Comparison of ENCODE assay signal across 1 cellular context in the genomic region with DNA sequence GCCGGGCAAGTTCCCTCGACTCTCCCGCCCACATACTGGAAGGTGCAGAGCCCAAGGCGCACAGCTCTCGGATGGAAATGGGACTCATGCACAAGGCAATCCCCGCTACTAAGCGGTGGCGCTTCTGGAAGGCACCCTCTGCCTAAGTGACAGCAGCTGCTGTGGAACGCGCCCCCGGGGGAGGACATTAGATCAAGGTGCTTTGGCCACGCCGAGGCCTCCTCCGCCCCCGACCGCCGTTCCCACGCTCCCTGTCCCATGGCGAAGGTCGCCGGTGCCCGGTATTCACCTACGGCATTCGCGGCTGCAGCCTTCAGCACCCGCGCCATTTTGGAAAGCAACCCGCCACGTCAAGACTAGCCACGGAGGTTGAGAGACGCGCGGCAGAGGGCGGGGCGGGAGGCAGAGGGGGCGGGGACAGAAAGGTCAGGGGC.
A peak's percentile ranks its signal among the peaks of the same experiment; 100 is the strongest.
TF ChIP-seq lines count a peak whose summit lies in the region.

A gene (minus strand): TSS at position 339 of the 434 bp plus-strand sequence. CDS start 10 bp downstream, at position 329.

TF ChIP-seq in IMR-90, 13 proteins besides CTCF, POLR2A, EP300 and RAD21:
- TF ChIP-seq, protein P1, sequence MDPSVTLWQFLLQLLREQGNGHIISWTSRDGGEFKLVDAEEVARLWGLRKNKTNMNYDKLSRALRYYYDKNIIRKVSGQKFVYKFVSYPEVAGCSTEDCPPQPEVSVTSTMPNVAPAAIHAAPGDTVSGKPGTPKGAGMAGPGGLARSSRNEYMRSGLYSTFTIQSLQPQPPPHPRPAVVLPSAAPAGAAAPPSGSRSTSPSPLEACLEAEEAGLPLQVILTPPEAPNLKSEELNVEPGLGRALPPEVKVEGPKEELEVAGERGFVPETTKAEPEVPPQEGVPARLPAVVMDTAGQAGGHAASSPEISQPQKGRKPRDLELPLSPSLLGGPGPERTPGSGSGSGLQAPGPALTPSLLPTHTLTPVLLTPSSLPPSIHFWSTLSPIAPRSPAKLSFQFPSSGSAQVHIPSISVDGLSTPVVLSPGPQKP (IDR thresholded peaks at IDR 0.05; ENCODE audit: borderline replicate concordance, low read depth, low read length) = no peak
- TF ChIP-seq SMC3 (IDR thresholded peaks at IDR 0.05; ENCODE audit: low read depth, low read length) (no peak), CHD1 (IDR thresholded peaks at IDR 0.05; ENCODE audit: low read depth, low read length) (peak; percentile 31; the same call in 1 of the 2 replicates), CEBPB (IDR thresholded peaks at IDR 0.05; ENCODE audit: low read depth, low read length) (no peak), MAZ (IDR thresholded peaks at IDR 0.05; ENCODE audit: borderline replicate concordance, low read depth, low read length) (peak; percentile 52; the same call in 1 of the 2 replicates), BHLHE40 (IDR thresholded peaks at IDR 0.05; ENCODE audit: low read depth, low read length) (no peak), MAFK (IDR thresholded peaks at IDR 0.05; ENCODE audit: low read depth, low read length) (no peak), RCOR1 (IDR thresholded peaks at IDR 0.05; ENCODE audit: insufficient replicate concordance, low read length) (no peak), MXI1 (IDR thresholded peaks at IDR 0.05; ENCODE audit: borderline replicate concordance, low read depth, low read length) (peak; percentile 76; the same call in 1 of the 2 replicates)
